ENCODE assay signal across 1 cellular context in genomic region chr1:12140676-12141532, GRCh38.
TF ChIP-seq lines count a peak whose summit lies in the region.

No MANE protein-coding gene starts in this region.

TF ChIP-seq in K562, 482 proteins besides CTCF, POLR2A, EP300 and RAD21 (continued from another document):
- TF ChIP-seq MBD1 (CRISPR knock-in tag; IDR thresholded peaks at IDR 0.05) (no peak), ZMIZ1 (IDR thresholded peaks at IDR 0.05; ENCODE audit: low read depth in 2 of 2, low read length in 2 of 2) (no peak)
